Comparison of ENCODE assay signal across 18 cellular contexts in genomic region chr4:1022739-1023066, GRCh38. TPM values are rescaled to one million over a fixed set of nuclear protein-coding genes. Genes with fewer than 3 reads are reported as not detected.
"Had no signal": no experiment of that assay in that cellular context is flagged by ENCODE, and none has a peak within 500 bp of the region (broad histone marks: within the 10 kb centered on the region; RNA-seq: fewer than 3 reads in every experiment).

No MANE protein-coding gene starts in this region.

- DNase-seq: effector memory CD4-positive, alpha-beta T cell; heart left ventricle; hippocampal formation; psoas muscle; retina; right lobe of liver; spleen; stimulated activated CD4-positive, alpha-beta T cell treated with anti-CD3 and anti-CD28 coated beads, Interleukin-2, amount 100 ng/mL, for 24 hours; stimulated activated naive CD4-positive, alpha-beta T cell treated with Interleukin-2 at 50 U/mL for 16 hours; thyroid gland; uterus had no signal

- H3K27me3 ChIP-seq: heart left ventricle, right lobe of liver, spleen, suprapubic skin, thyroid gland, upper lobe of left lung, uterus had no signal

- H3K4me3 ChIP-seq: heart left ventricle, psoas muscle, right lobe of liver, spleen, suprapubic skin, thyroid gland, upper lobe of left lung, uterus had no signal

- H3K27ac ChIP-seq: heart left ventricle, psoas muscle, right lobe of liver, suprapubic skin, thyroid gland, upper lobe of left lung, uterus had no signal

- H3K27ac Mint-ChIP-seq: nephron had no signal

- ATAC-seq: esophagus mucosa, heart left ventricle, left lobe of liver, psoas muscle, right lobe of liver had no signal

- H3K4me3 Mint-ChIP-seq: nephron had no signal

- H3K9me3 ChIP-seq: heart left ventricle, psoas muscle, right lobe of liver, spleen, suprapubic skin, thyroid gland, upper lobe of left lung, uterus had no signal

- H3K4me1 ChIP-seq: psoas muscle, right lobe of liver, upper lobe of left lung, uterus had no signal

- H3K36me3 ChIP-seq: uterus had no signal

- FAIRE-seq: endometrium, frontal cortex had no signal

- H3K9me3 Mint-ChIP-seq: nephron had no signal

RNA-seq across cellular contexts. Expression of gene SLC26A1, which starts 29.5 kb away (rescaled TPM):
- total RNA-seq: esophagus mucosa had no signal
